ENCODE assay signal across 10 cellular contexts in genomic region chr3:171165499-171165921, GRCh38.
DNase-seq lines count a peak whose midpoint lies in the region; ATAC-seq, FAIRE-seq and TF ChIP-seq lines count a peak whose summit lies in the region.
"Had no signal": no experiment of that assay in that cellular context is flagged by ENCODE, and none has a peak within 500 bp of the region (broad histone marks: within the 10 kb centered on the region; RNA-seq: fewer than 3 reads in every experiment).

No MANE protein-coding gene starts in this region.

- H3K27me3 Mint-ChIP-seq in CD8-positive, alpha-beta memory T cell, result no peaks in the 10 kb centered on the region
- no peaks in the 10 kb centered on the region for H3K27me3 Mint-ChIP-seq in central memory CD8-positive, alpha-beta T cell

- H3K4me3 ChIP-seq in CD8-positive, alpha-beta memory T cell (ENCODE audit: low read length), result no peak overlapping the region
- H3K4me3 ChIP-seq in mesendoderm (ENCODE audit: low read length) (no peak overlapping the region), BE2C (ENCODE audit: low read depth, low read length) (no peak overlapping the region)
- H3K4me3 ChIP-seq: BLaER1 had no signal

- peak overlapping the region in 3 of 7 donors; percentile 10 to 67 (median 48) for H3K4me3 Mint-ChIP-seq in CD8-positive, alpha-beta memory T cell
- no peak overlapping the region for H3K4me3 Mint-ChIP-seq in central memory CD8-positive, alpha-beta T cell

- peaks cover 36 to 71% (median 42%) of the 10 kb centered on the region in 3 donors for H3K36me3 Mint-ChIP-seq in CD8-positive, alpha-beta memory T cell
- H3K36me3 Mint-ChIP-seq in central memory CD8-positive, alpha-beta T cell (ENCODE audit: insufficient read depth), result peaks cover 35% of the 10 kb centered on the region

- intact Hi-C loops in posterior vena cava (cut with DNase I) (loop anchor here in 1 of 2 donors (10.0 kb wide), 1 partner anchor 399 kb away; no protein-coding TSS in a partner anchor), left cardiac atrium (cut with DNase I) (loop anchor here (10.0 kb wide), 2 partner anchors 121 to 399 kb away; no protein-coding TSS in a partner anchor)

- H2AK5ac ChIP-seq in mesendoderm (ENCODE audit: low read length), result no peak overlapping the region

- H3K18ac ChIP-seq in mesendoderm (ENCODE audit: low read length), result no peak overlapping the region

- H2BK15ac ChIP-seq in mesendoderm (replicated peaks; ENCODE audit: low read depth), result no peak overlapping the region

- H3K23ac ChIP-seq in mesendoderm (ENCODE audit: low read length), result no peak overlapping the region

- peak; percentile 38 for ATAC-seq in HG03139 (IDR thresholded peaks at IDR 0.05; ENCODE audit: unreplicated experiment)
- no peak for ATAC-seq in central memory CD8-positive, alpha-beta T cell (replicated peaks; ENCODE audit: extremely low read depth, poor library complexity, severe bottlenecking)
- no peak for ATAC-seq in left cardiac atrium

- FAIRE-seq in GM19239 (lab: Jason Lieb, UNC), result peak; percentile 26

- H3K4me2 ChIP-seq in mesendoderm (ENCODE audit: low read length), result no peak overlapping the region
- H3K4me2 ChIP-seq: BLaER1 had no signal

- H3K79me1 ChIP-seq in mesendoderm (ENCODE audit: low read length), result no peaks in the 10 kb centered on the region

- H3K27ac Mint-ChIP-seq in CD8-positive, alpha-beta memory T cell, result peak overlapping the region in 6 of 8 donors; percentile 6 to 83 (median 44)
- peak overlapping the region; percentile 74 for H3K27ac Mint-ChIP-seq in central memory CD8-positive, alpha-beta T cell (ENCODE audit: low read depth)

- no peak overlapping the region for H3K56ac ChIP-seq in mesendoderm (ENCODE audit: low read length)

- H3K79me2 ChIP-seq in mesendoderm (ENCODE audit: control insufficient read depth, insufficient read depth, low read length), result no peaks in the 10 kb centered on the region

- no peak overlapping the region for H3K4ac ChIP-seq in mesendoderm (ENCODE audit: low read depth, low read length)

- H3K4me1 ChIP-seq in CD8-positive, alpha-beta memory T cell (ENCODE audit: insufficient read depth, low read length), result no peaks in the 10 kb centered on the region
- H3K4me1 ChIP-seq in mesendoderm (ENCODE audit: control insufficient read depth, low read depth, low read length) (no peaks in the 10 kb centered on the region), BE2C (peaks cover 5% of the 10 kb centered on the region; the same call in 1 of the 2 replicates)
- H3K4me1 ChIP-seq: BLaER1 had no signal

- H3K36me3 ChIP-seq in CD8-positive, alpha-beta memory T cell (ENCODE audit: insufficient read depth, low read length), result peaks cover 7% of the 10 kb centered on the region
- H3K36me3 ChIP-seq in mesendoderm (ENCODE audit: control insufficient read depth, insufficient read depth, low read length) (no peaks in the 10 kb centered on the region), BE2C (no peaks in the 10 kb centered on the region)
- H3K36me3 ChIP-seq: BLaER1 had no signal

- TF ChIP-seq CTCF in BE2C (IDR thresholded peaks at IDR 0.05; ENCODE audit: low read depth, low read length), result no peak

- H3K9ac ChIP-seq in mesendoderm (ENCODE audit: low read length), result no peak overlapping the region
- H3K9ac ChIP-seq: BLaER1 had no signal

- CTCF ChIA-PET in CD8-positive, alpha-beta memory T cell (lab: Charles Lee), result interaction anchor here (0.7 kb wide), 1 partner anchor 400 kb away, joined by 4 read pairs; no protein-coding TSS in a partner anchor

- WGBS in mesendoderm (ENCODE audit: extremely low coverage, insufficient coverage, low lambda C conversion rate), result no CpG with 5 or more reads among the region's 3 CpGs

- H4K8ac ChIP-seq in mesendoderm (ENCODE audit: low read depth, low read length), result no peak overlapping the region

- peaks cover 20 to 38% (median 28%) of the 10 kb centered on the region in 3 donors for H3K4me1 Mint-ChIP-seq in CD8-positive, alpha-beta memory T cell
- peaks cover 23% of the 10 kb centered on the region for H3K4me1 Mint-ChIP-seq in central memory CD8-positive, alpha-beta T cell

- H3K9me3 Mint-ChIP-seq in CD8-positive, alpha-beta memory T cell, result peaks cover 2 to 6% (median 6%) of the 10 kb centered on the region in 5 donors
- peaks cover 8% of the 10 kb centered on the region for H3K9me3 Mint-ChIP-seq in central memory CD8-positive, alpha-beta T cell

- H3K27ac ChIP-seq in CD8-positive, alpha-beta memory T cell (ENCODE audit: low read depth, low read length), result no peak overlapping the region
- H3K27ac ChIP-seq in mesendoderm (ENCODE audit: low read depth, low read length), result no peak overlapping the region
- H3K27ac ChIP-seq: BLaER1 had no signal

- no peak for DNase-seq in CD8-positive, alpha-beta memory T cell
- DNase-seq in GM19239 (ENCODE audit: insufficient read length, low spot score), result no peak
- DNase-seq in central memory CD8-positive, alpha-beta T cell (ENCODE audit: low spot score in 2 of 2), result no peak
- no peak for DNase-seq in mesendoderm
- no peak for DNase-seq in BE2C
- no peak for DNase-seq in posterior vena cava (ENCODE audit: low spot score)
- no peak for DNase-seq in left cardiac atrium
- DNase-seq: midbrain had no signal

- H4K5ac ChIP-seq in mesendoderm (ENCODE audit: low read length), result no peak overlapping the region

- H2BK5ac ChIP-seq in mesendoderm (ENCODE audit: low read length), result no peak overlapping the region

- POLR2A ChIA-PET in CD8-positive, alpha-beta memory T cell (lab: Charles Lee), result no interaction called here

- H3K9me3 ChIP-seq in CD8-positive, alpha-beta memory T cell (ENCODE audit: low read length), result peaks cover 5% of the 10 kb centered on the region
- no peaks in the 10 kb centered on the region for H3K9me3 ChIP-seq in BE2C

- H3K27me3 ChIP-seq in CD8-positive, alpha-beta memory T cell (ENCODE audit: insufficient read depth, low read length, poor library complexity, severe bottlenecking), result no peaks in the 10 kb centered on the region
- no peaks in the 10 kb centered on the region for H3K27me3 ChIP-seq in mesendoderm (ENCODE audit: insufficient read depth, low read length, poor library complexity)
- no peaks in the 10 kb centered on the region for H3K27me3 ChIP-seq in BE2C
- H3K27me3 ChIP-seq: BLaER1 had no signal

- no peak overlapping the region for H2BK120ac ChIP-seq in mesendoderm (ENCODE audit: low read depth, low read length)
